10 cellular contexts compared by ENCODE assay signal in the genomic region with DNA sequence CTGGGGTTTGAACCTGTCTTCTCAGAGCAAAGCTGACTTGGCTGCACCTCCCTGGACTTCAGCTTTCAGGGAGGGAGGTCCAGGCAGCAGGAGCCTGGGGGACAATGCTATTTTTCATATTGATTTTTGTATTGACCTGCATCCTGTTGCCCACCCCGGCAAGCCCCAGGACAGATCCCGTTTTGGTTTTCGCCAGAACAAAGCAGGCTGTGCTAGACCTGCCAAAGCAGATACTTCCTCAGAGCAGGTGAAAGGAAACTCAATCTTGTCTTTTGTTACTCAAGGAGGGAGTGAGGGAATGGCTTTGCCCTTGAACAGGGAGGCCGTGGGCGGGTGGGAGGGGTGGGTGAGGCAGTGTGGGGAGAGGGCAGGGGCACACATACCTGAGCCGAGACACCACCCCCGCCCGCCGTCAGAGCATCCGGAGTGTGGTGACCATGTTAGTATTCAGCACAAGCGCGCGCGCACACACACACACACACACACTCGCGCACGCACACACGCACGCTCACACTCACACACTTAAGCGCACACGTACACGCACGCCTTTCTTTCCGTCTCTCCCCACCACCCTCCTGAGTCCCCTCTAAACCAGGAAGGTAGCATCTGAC. TPM values are rescaled to one million over a fixed set of nuclear protein-coding genes. Genes with fewer than 3 reads are reported as not detected.
DNase-seq lines count a peak whose midpoint lies in the region; ATAC-seq and TF ChIP-seq lines count a peak whose summit lies in the region.
"Had no signal": no experiment of that assay in that cellular context is flagged by ENCODE, and none has a peak within 500 bp of the region (broad histone marks: within the 10 kb centered on the region; RNA-seq: fewer than 3 reads in every experiment).

No MANE protein-coding gene starts in this region.

- H3K23ac ChIP-seq in mesendoderm (ENCODE audit: low read length): no peak overlapping the region

- peaks cover 39% of the 10 kb centered on the region for H3K4me1 ChIP-seq in RWPE2 (ENCODE audit: insufficient read depth, poor library complexity, severe bottlenecking)
- no peaks in the 10 kb centered on the region for H3K4me1 ChIP-seq in mesendoderm (ENCODE audit: control insufficient read depth, low read depth, low read length)
- H3K4me1 ChIP-seq in foreskin keratinocyte: peaks cover 36% of the 10 kb centered on the region

- H3K4me1 Mint-ChIP-seq in activated naive CD8-positive, alpha-beta T cell treated with anti-CD3 and anti-CD28 coated beads, Interleukin-2, amount 50 U/mL, for 24 hours: peaks cover 28% of the 10 kb centered on the region
- H3K4me1 Mint-ChIP-seq in stimulated activated naive CD8-positive, alpha-beta T cell treated with anti-CD3 and anti-CD28 coated beads, Interleukin-15, amount 100 ng/mL, for 72 hours: peaks cover 63% of the 10 kb centered on the region

- no peaks in the 10 kb centered on the region for H3K9me3 Mint-ChIP-seq in activated naive CD8-positive, alpha-beta T cell treated with anti-CD3 and anti-CD28 coated beads, Interleukin-2, amount 50 U/mL, for 24 hours
- H3K9me3 Mint-ChIP-seq in stimulated activated naive CD8-positive, alpha-beta T cell treated with anti-CD3 and anti-CD28 coated beads, Interleukin-15, amount 100 ng/mL, for 72 hours: no peaks in the 10 kb centered on the region
- H3K9me3 Mint-ChIP-seq: central memory CD8-positive, alpha-beta T cell had no signal

- no peak for TF ChIP-seq CTCF in RWPE2 (IDR thresholded peaks at IDR 0.05; ENCODE audit: poor library complexity, severe bottlenecking)
- TF ChIP-seq CTCF in foreskin keratinocyte (conservative IDR thresholded peaks at IDR 0.05): no peak

- H2BK120ac ChIP-seq in mesendoderm (ENCODE audit: low read depth, low read length): no peak overlapping the region

- no peak for DNase-seq in RWPE2 (ENCODE audit: low spot score)
- DNase-seq in activated naive CD8-positive, alpha-beta T cell treated with anti-CD3 and anti-CD28 coated beads, Interleukin-2, amount 50 U/mL, for 24 hours: no peak
- no peak for DNase-seq in mesendoderm
- no peak for DNase-seq in stimulated activated naive CD8-positive, alpha-beta T cell treated with anti-CD3 and anti-CD28 coated beads, Interleukin-15, amount 100 ng/mL, for 72 hours
- DNase-seq in AG08396 (ENCODE audit: low spot score): no peak
- DNase-seq in NOMO-1 treated with DMSO at 0.1 percent for 48 hours (lab: John Stamatoyannopoulos, UW; ENCODE audit: unreplicated experiment): no peak
- no peak for DNase-seq in foreskin keratinocyte
- DNase-seq in A172 (ENCODE audit: low spot score): no peak
- DNase-seq: psoas muscle had no signal

- no peaks in the 10 kb centered on the region for H3K79me2 ChIP-seq in mesendoderm (ENCODE audit: control insufficient read depth, insufficient read depth, low read length)

- H3K36me3 ChIP-seq in RWPE2 (ENCODE audit: low read depth) (no peaks in the 10 kb centered on the region), mesendoderm (ENCODE audit: control insufficient read depth, insufficient read depth, low read length) (no peaks in the 10 kb centered on the region)

- no peak overlapping the region for H2BK5ac ChIP-seq in mesendoderm (ENCODE audit: low read length)

- WGBS in mesendoderm (ENCODE audit: extremely low coverage, insufficient coverage, low lambda C conversion rate): no CpG with 5 or more reads among the region's 24 CpGs

- no peaks in the 10 kb centered on the region for H3K27me3 Mint-ChIP-seq in activated naive CD8-positive, alpha-beta T cell treated with anti-CD3 and anti-CD28 coated beads, Interleukin-2, amount 50 U/mL, for 24 hours
- no peaks in the 10 kb centered on the region for H3K27me3 Mint-ChIP-seq in stimulated activated naive CD8-positive, alpha-beta T cell treated with anti-CD3 and anti-CD28 coated beads, Interleukin-15, amount 100 ng/mL, for 72 hours
- H3K27me3 Mint-ChIP-seq: central memory CD8-positive, alpha-beta T cell had no signal

- H3K27me3 ChIP-seq in RWPE2 (ENCODE audit: insufficient read depth, poor library complexity, severe bottlenecking): no peaks in the 10 kb centered on the region
- H3K27me3 ChIP-seq in mesendoderm (ENCODE audit: insufficient read depth, low read length, poor library complexity): no peaks in the 10 kb centered on the region
- H3K27me3 ChIP-seq in foreskin keratinocyte: no peaks in the 10 kb centered on the region

- H4K5ac ChIP-seq in mesendoderm (ENCODE audit: low read length): no peak overlapping the region

- peak overlapping the region; percentile 77 for H3K27ac ChIP-seq in RWPE2 (ENCODE audit: poor library complexity, severe bottlenecking)
- no peak overlapping the region for H3K27ac ChIP-seq in mesendoderm (ENCODE audit: low read depth, low read length)
- H3K27ac ChIP-seq in foreskin keratinocyte: no peak overlapping the region
- H3K27ac ChIP-seq: psoas muscle had no signal

- H4K8ac ChIP-seq in mesendoderm (ENCODE audit: low read depth, low read length): no peak overlapping the region

- no peak overlapping the region for H2BK15ac ChIP-seq in mesendoderm (replicated peaks; ENCODE audit: low read depth)

- H3K79me1 ChIP-seq in mesendoderm (ENCODE audit: low read length): no peaks in the 10 kb centered on the region

- no peak overlapping the region for H3K4me2 ChIP-seq in mesendoderm (ENCODE audit: low read length)

- H3K9me3 ChIP-seq in RWPE2 (ENCODE audit: severe bottlenecking): no peaks in the 10 kb centered on the region
- H3K9me3 ChIP-seq: psoas muscle had no signal

- no peak for ATAC-seq in RWPE2 (ENCODE audit: low read depth)
- ATAC-seq in activated naive CD8-positive, alpha-beta T cell treated with anti-CD3 and anti-CD28 coated beads, Interleukin-2, amount 50 U/mL, for 24 hours: no peak
- ATAC-seq in stimulated activated naive CD8-positive, alpha-beta T cell treated with anti-CD3 and anti-CD28 coated beads, Interleukin-15, amount 100 ng/mL, for 72 hours: peak; percentile 54
- no peak for ATAC-seq in foreskin keratinocyte

- H3K4me3 Mint-ChIP-seq in activated naive CD8-positive, alpha-beta T cell treated with anti-CD3 and anti-CD28 coated beads, Interleukin-2, amount 50 U/mL, for 24 hours: peak overlapping the region; percentile 24
- peak overlapping the region; percentile 33 to 65 for H3K4me3 Mint-ChIP-seq in stimulated activated naive CD8-positive, alpha-beta T cell treated with anti-CD3 and anti-CD28 coated beads, Interleukin-15, amount 100 ng/mL, for 72 hours
- H3K4me3 Mint-ChIP-seq: central memory CD8-positive, alpha-beta T cell had no signal

- peak overlapping the region; percentile 14 for H3K27ac Mint-ChIP-seq in activated naive CD8-positive, alpha-beta T cell treated with anti-CD3 and anti-CD28 coated beads, Interleukin-2, amount 50 U/mL, for 24 hours
- H3K27ac Mint-ChIP-seq in stimulated activated naive CD8-positive, alpha-beta T cell treated with anti-CD3 and anti-CD28 coated beads, Interleukin-15, amount 100 ng/mL, for 72 hours: peak overlapping the region in 1 of 2 donors; percentile 90

- H3K18ac ChIP-seq in mesendoderm (ENCODE audit: low read length): no peak overlapping the region

- peak overlapping the region; percentile 41 for H3K9ac ChIP-seq in mesendoderm (ENCODE audit: low read length)

- H3K36me3 Mint-ChIP-seq in activated naive CD8-positive, alpha-beta T cell treated with anti-CD3 and anti-CD28 coated beads, Interleukin-2, amount 50 U/mL, for 24 hours (ENCODE audit: low read depth): no peaks in the 10 kb centered on the region

- H3K4ac ChIP-seq in mesendoderm (ENCODE audit: low read depth, low read length): no peak overlapping the region

- no peak overlapping the region for H2AK5ac ChIP-seq in mesendoderm (ENCODE audit: low read length)

- H3K4me3 ChIP-seq in RWPE2 (ENCODE audit: severe bottlenecking) (no peak overlapping the region), mesendoderm (ENCODE audit: low read length) (no peak overlapping the region)
- H3K4me3 ChIP-seq: psoas muscle had no signal

- H3K56ac ChIP-seq in mesendoderm (ENCODE audit: low read length): peak overlapping the region; percentile 73

RNA-seq across cellular contexts. Expression of gene RAI1, which starts 59.5 kb away (rescaled TPM):
- 0.60 TPM for polyA plus RNA-seq in mesendoderm (2013, experiment 1 of 2)
- 0.69 TPM for polyA plus RNA-seq in mesendoderm (2013, experiment 2 of 2)
- total RNA-seq in foreskin keratinocyte: 15.0 and 16.3 TPM in 2 replicates
- 11.1 and 12.0 TPM in 2 replicates for polyA plus RNA-seq in foreskin keratinocyte
- 5.9 and 8.8 TPM in 2 replicates for total RNA-seq in A172 (2014; rRNA removed; shearing (Covaris generic))
